Comparison of ENCODE assay signal across 10 cellular contexts in genomic region chr11:66844496-66845142, GRCh38. TPM values are rescaled to one million over a fixed set of nuclear protein-coding genes. Genes with fewer than 3 reads are reported as not detected.
DNase-seq lines count a peak whose midpoint lies in the region; ATAC-seq and FAIRE-seq lines count a peak whose summit lies in the region.
"Had no signal": no experiment of that assay in that cellular context is flagged by ENCODE, and none has a peak within 500 bp of the region (broad histone marks: within the 10 kb centered on the region; RNA-seq: fewer than 3 reads in every experiment).

No MANE protein-coding gene starts in this region.

- ATAC-seq in activated CD8-positive, alpha-beta memory T cell treated with anti-CD3 and anti-CD28 coated beads, Interleukin-2, amount 10 ng/mL, durations not matched to agents 7 days and 5 days: no peak
- ATAC-seq in stimulated activated naive CD8-positive, alpha-beta T cell treated with anti-CD3 and anti-CD28 coated beads, Interleukin-15, amount 100 ng/mL, for 72 hours: no peak
- ATAC-seq in GM21447 (IDR thresholded peaks at IDR 0.05; ENCODE audit: unreplicated experiment): no peak
- ATAC-seq: body of pancreas had no signal

- peaks cover 4% of the 10 kb centered on the region for H3K9me3 ChIP-seq in iPS-18c (ENCODE audit: control insufficient read depth, insufficient read depth, low read length)
- H3K9me3 ChIP-seq: body of pancreas had no signal

- peak overlapping the region; percentile 94; the same call in 1 of the 2 replicates for H3K4me3 ChIP-seq in iPS-18c (ENCODE audit: insufficient read depth, low read depth, low read length)

- DNase-seq in activated CD8-positive, alpha-beta memory T cell treated with anti-CD3 and anti-CD28 coated beads, Interleukin-2, amount 10 ng/mL, durations not matched to agents 7 days and 5 days: no peak
- DNase-seq in activated CD8-positive, alpha-beta memory T cell treated with anti-CD3 and anti-CD28 coated beads for 24 hours: no peak
- DNase-seq in activated CD8-positive, alpha-beta memory T cell treated with anti-CD3 and anti-CD28 coated beads, Interleukin-2, amount 50 U/mL, for 48 hours: peak; percentile 44
- peak in 1 of 2 donors; percentile 8 for DNase-seq in stimulated activated naive CD8-positive, alpha-beta T cell treated with anti-CD3 and anti-CD28 coated beads, Interleukin-15, amount 100 ng/mL, for 72 hours
- DNase-seq in NOMO-1 (lab: John Stamatoyannopoulos, UW; ENCODE audit: unreplicated experiment in 2 of 2) (no peak), GM19239 (ENCODE audit: insufficient read length, low spot score) (no peak)
- DNase-seq: NCI-H748 treated with DMSO at 0.1 percent for 48 hours had no signal

- CTCF ChIA-PET in activated CD8-positive, alpha-beta memory T cell treated with anti-CD3 and anti-CD28 coated beads, Interleukin-2, amount 10 ng/mL, durations not matched to agents 7 days and 5 days (lab: Charles Lee): interaction anchor here (0.6 to 4.2 kb wide), 5 partner anchors 7 to 150 kb away, joined by 4 to 19 read pairs (median 9); no protein-coding TSS in a partner anchor

- peaks cover 15% of the 10 kb centered on the region for H3K36me3 Mint-ChIP-seq in activated CD8-positive, alpha-beta memory T cell treated with anti-CD3 and anti-CD28 coated beads, Interleukin-2, amount 10 ng/mL, durations not matched to agents 7 days and 5 days

- peaks cover 42% of the 10 kb centered on the region for H3K4me1 Mint-ChIP-seq in activated CD8-positive, alpha-beta memory T cell treated with anti-CD3 and anti-CD28 coated beads, Interleukin-2, amount 10 ng/mL, durations not matched to agents 7 days and 5 days
- H3K4me1 Mint-ChIP-seq in stimulated activated naive CD8-positive, alpha-beta T cell treated with anti-CD3 and anti-CD28 coated beads, Interleukin-15, amount 100 ng/mL, for 72 hours: peaks cover 54% of the 10 kb centered on the region

- no peak for FAIRE-seq in GM19239 (lab: Jason Lieb, UNC)

- H3K27me3 Mint-ChIP-seq in activated CD8-positive, alpha-beta memory T cell treated with anti-CD3 and anti-CD28 coated beads, Interleukin-2, amount 10 ng/mL, durations not matched to agents 7 days and 5 days: no peaks in the 10 kb centered on the region
- H3K27me3 Mint-ChIP-seq in stimulated activated naive CD8-positive, alpha-beta T cell treated with anti-CD3 and anti-CD28 coated beads, Interleukin-15, amount 100 ng/mL, for 72 hours: no peaks in the 10 kb centered on the region

- H3K4me3 Mint-ChIP-seq in activated CD8-positive, alpha-beta memory T cell treated with anti-CD3 and anti-CD28 coated beads, Interleukin-2, amount 10 ng/mL, durations not matched to agents 7 days and 5 days: peak overlapping the region; percentile 92
- H3K4me3 Mint-ChIP-seq in stimulated activated naive CD8-positive, alpha-beta T cell treated with anti-CD3 and anti-CD28 coated beads, Interleukin-15, amount 100 ng/mL, for 72 hours: peak overlapping the region; percentile 95 to 97

- peak overlapping the region; percentile 95 for H3K27ac Mint-ChIP-seq in activated CD8-positive, alpha-beta memory T cell treated with anti-CD3 and anti-CD28 coated beads, Interleukin-2, amount 10 ng/mL, durations not matched to agents 7 days and 5 days
- H3K27ac Mint-ChIP-seq in stimulated activated naive CD8-positive, alpha-beta T cell treated with anti-CD3 and anti-CD28 coated beads, Interleukin-15, amount 100 ng/mL, for 72 hours: peak overlapping the region in 1 of 2 donors; percentile 98

- no peaks in the 10 kb centered on the region for H3K9me3 Mint-ChIP-seq in activated CD8-positive, alpha-beta memory T cell treated with anti-CD3 and anti-CD28 coated beads, Interleukin-2, amount 10 ng/mL, durations not matched to agents 7 days and 5 days (ENCODE audit: low read depth)
- no peaks in the 10 kb centered on the region for H3K9me3 Mint-ChIP-seq in stimulated activated naive CD8-positive, alpha-beta T cell treated with anti-CD3 and anti-CD28 coated beads, Interleukin-15, amount 100 ng/mL, for 72 hours

RNA-seq across cellular contexts. Expression of gene RCE1, which starts 1.4 kb away (rescaled TPM):
- 10 to 100 TPM; 24.1 to 25.7 TPM for total RNA-seq in activated CD8-positive, alpha-beta memory T cell treated with anti-CD3 and anti-CD28 coated beads, Interleukin-2, amount 10 ng/mL, durations not matched to agents 7 days and 5 days

RNA-seq across cellular contexts. Expression of gene LRFN4, which starts 12.2 kb away (rescaled TPM):
- 10 to 100 TPM; 29.0 to 29.8 TPM for total RNA-seq in activated CD8-positive, alpha-beta memory T cell treated with anti-CD3 and anti-CD28 coated beads, Interleukin-2, amount 10 ng/mL, durations not matched to agents 7 days and 5 days
